ENCODE assay signal across 25 cellular contexts in the genomic region with DNA sequence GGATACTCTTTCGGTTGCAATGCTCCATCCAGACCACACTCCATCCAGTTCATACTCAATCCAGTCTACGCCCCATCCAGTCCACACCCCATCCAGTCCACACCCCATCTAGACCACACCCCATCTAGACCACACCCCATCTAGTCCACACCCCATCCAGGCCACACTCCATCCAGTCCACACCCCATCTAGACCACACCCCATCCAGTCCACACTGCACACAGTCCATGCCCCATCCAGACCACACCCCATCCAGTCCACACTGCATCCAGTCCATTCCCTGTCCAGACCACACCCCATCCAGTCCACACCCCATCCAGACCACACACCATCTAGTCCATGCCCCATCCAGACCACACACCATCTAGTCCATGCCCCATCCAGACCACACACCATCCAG.
A peak's percentile ranks its signal among the peaks of the same experiment; 100 is the strongest.
DNase-seq lines count a peak whose midpoint lies in the region; ATAC-seq and TF ChIP-seq lines count a peak whose summit lies in the region.
"Had no signal": no experiment of that assay in that cellular context is flagged by ENCODE, and none has a peak within 500 bp of the region (broad histone marks: within the 10 kb centered on the region; RNA-seq: fewer than 3 reads in every experiment).

No MANE protein-coding gene starts in this region.

- H3K9me3 Mint-ChIP-seq in activated CD4-positive, alpha-beta memory T cell treated with anti-CD3 and anti-CD28 coated beads, Interleukin-2, amount 10 ng/mL, durations not matched to agents 7 days and 5 days, result peaks cover 5% of the 10 kb centered on the region
- no peaks in the 10 kb centered on the region for H3K9me3 Mint-ChIP-seq in activated CD4-positive, alpha-beta memory T cell treated with anti-CD3 and anti-CD28 coated beads for 36 hours
- H3K9me3 Mint-ChIP-seq in WTC11, result peaks cover 65% of the 10 kb centered on the region
- peaks cover 10% of the 10 kb centered on the region in 2 donors for H3K9me3 Mint-ChIP-seq in stimulated activated naive B cell treated with anti-CD40 and anti-IgM and Interleukin-4, amounts not matched to agents 10 μg/mL and 1 μg/mL and 100 μg/mL, for 72 hours
- H3K9me3 Mint-ChIP-seq: natural killer cell treated with Interleukin-12 subunit alpha and Interleukin-12 subunit beta and Interleukin-15 and Interleukin-18, amount 100 ng/mL, for 72 hours had no signal

- no peaks in the 10 kb centered on the region for H3K27me3 Mint-ChIP-seq in activated CD4-positive, alpha-beta memory T cell treated with anti-CD3 and anti-CD28 coated beads, Interleukin-2, amount 10 ng/mL, durations not matched to agents 7 days and 5 days
- peaks cover 31% of the 10 kb centered on the region for H3K27me3 Mint-ChIP-seq in activated CD4-positive, alpha-beta memory T cell treated with anti-CD3 and anti-CD28 coated beads for 36 hours
- H3K27me3 Mint-ChIP-seq in WTC11 (ENCODE audit: low read depth), result no peaks in the 10 kb centered on the region
- H3K27me3 Mint-ChIP-seq in stimulated activated naive B cell treated with anti-CD40 and anti-IgM and Interleukin-4, amounts not matched to agents 10 μg/mL and 1 μg/mL and 100 μg/mL, for 72 hours, result peaks cover 31 to 42% of the 10 kb centered on the region in 2 donors

- ATAC-seq in WTC11, result no peak
- ATAC-seq in stimulated activated naive B cell treated with anti-CD40 and anti-IgM and Interleukin-4, amounts not matched to agents 10 μg/mL and 1 μg/mL and 100 μg/mL, for 72 hours (replicated peaks), result no peak
- ATAC-seq in HG03025 (IDR thresholded peaks at IDR 0.05; ENCODE audit: low FRiP score, unreplicated experiment), result no peak
- ATAC-seq: activated T-helper 17 cell treated with anti-CD3 and anti-CD28 coated beads, Interleukin-2, amount 50 U/mL, for 72 hours had no signal

- H3K4me3 Mint-ChIP-seq in activated CD4-positive, alpha-beta memory T cell treated with anti-CD3 and anti-CD28 coated beads, Interleukin-2, amount 10 ng/mL, durations not matched to agents 7 days and 5 days, result no peak overlapping the region
- no peak overlapping the region for H3K4me3 Mint-ChIP-seq in activated CD4-positive, alpha-beta memory T cell treated with anti-CD3 and anti-CD28 coated beads for 36 hours
- no peak overlapping the region for H3K4me3 Mint-ChIP-seq in WTC11
- no peak overlapping the region for H3K4me3 Mint-ChIP-seq in stimulated activated naive B cell treated with anti-CD40 and anti-IgM and Interleukin-4, amounts not matched to agents 10 μg/mL and 1 μg/mL and 100 μg/mL, for 72 hours
- H3K4me3 Mint-ChIP-seq: activated CD4-positive, alpha-beta T cell treated with anti-CD3 and anti-CD28 coated beads, Interleukin-2, amount 10 ng/mL, durations not matched to agents 24 days and 14 days; activated naive CD8-positive, alpha-beta T cell; activated T-helper 17 cell treated with anti-CD3 and anti-CD28 coated beads, Interleukin-2, amount 50 U/mL, for 72 hours; CD14-positive monocyte; central memory CD8-positive, alpha-beta T cell; natural killer cell treated with Interleukin-12 subunit alpha and Interleukin-12 subunit beta and Interleukin-15 and Interleukin-18, amount 100 ng/mL, for 72 hours had no signal

- no peak for TF ChIP-seq CTCF in WTC11 (IDR thresholded peaks at IDR 0.05)

- H3K9me3 ChIP-seq in iPS-18c (ENCODE audit: control insufficient read depth, insufficient read depth, low read length) (peaks cover 3% of the 10 kb centered on the region), MG63 (no peaks in the 10 kb centered on the region)
- H3K9me3 ChIP-seq: ascending aorta, lower lobe of right lung, pancreas, vagina had no signal

- DNase-seq in activated CD4-positive, alpha-beta memory T cell treated with anti-CD3 and anti-CD28 coated beads, Interleukin-2, amount 10 ng/mL, durations not matched to agents 7 days and 5 days, result peak; percentile 5
- no peak for DNase-seq in activated CD4-positive, alpha-beta memory T cell treated with anti-CD3 and anti-CD28 coated beads for 36 hours
- peak; percentile 1 for DNase-seq in WTC11 (ENCODE audit: low spot score)
- no peak for DNase-seq in stimulated activated naive B cell treated with anti-CD40 and anti-IgM and Interleukin-4, amounts not matched to agents 10 μg/mL and 1 μg/mL and 100 μg/mL, for 72 hours
- no peak for DNase-seq in MG63
- no peak for DNase-seq in NCI-H82 treated with DMSO at 0.1 percent for 48 hours (lab: John Stamatoyannopoulos, UW; ENCODE audit: unreplicated experiment)
- DNase-seq: activated CD4-positive, alpha-beta T cell treated with anti-CD3 and anti-CD28 coated beads, Interleukin-2, amount 10 ng/mL, durations not matched to agents 24 days and 14 days; DMS79 treated with DMSO at 0.1 percent for 48 hours; lower lobe of right lung; NCI-H1092 treated with DMSO at 0.1 percent for 48 hours; NCI-H187 treated with DMSO at 0.1 percent for 48 hours; NCI-H526 treated with DMSO at 0.1 percent for 48 hours; SHP77 treated with DMSO at 0.1 percent for 48 hours; substantia nigra had no signal

- H3K27ac Mint-ChIP-seq in activated CD4-positive, alpha-beta memory T cell treated with anti-CD3 and anti-CD28 coated beads, Interleukin-2, amount 10 ng/mL, durations not matched to agents 7 days and 5 days, result no peak overlapping the region
- H3K27ac Mint-ChIP-seq in activated CD4-positive, alpha-beta memory T cell treated with anti-CD3 and anti-CD28 coated beads for 36 hours, result no peak overlapping the region
- no peak overlapping the region for H3K27ac Mint-ChIP-seq in WTC11
- H3K27ac Mint-ChIP-seq in stimulated activated naive B cell treated with anti-CD40 and anti-IgM and Interleukin-4, amounts not matched to agents 10 μg/mL and 1 μg/mL and 100 μg/mL, for 72 hours, result peak overlapping the region; percentile 7
- H3K27ac Mint-ChIP-seq: activated CD4-positive, alpha-beta T cell treated with anti-CD3 and anti-CD28 coated beads, Interleukin-2, amount 10 ng/mL, durations not matched to agents 24 days and 14 days; activated naive CD8-positive, alpha-beta T cell; activated T-helper 17 cell treated with anti-CD3 and anti-CD28 coated beads, Interleukin-2, amount 50 U/mL, for 72 hours; natural killer cell treated with Interleukin-12 subunit alpha and Interleukin-12 subunit beta and Interleukin-15 and Interleukin-18, amount 100 ng/mL, for 72 hours had no signal

- POLR2A ChIA-PET in activated CD4-positive, alpha-beta memory T cell treated with anti-CD3 and anti-CD28 coated beads, Interleukin-2, amount 10 ng/mL, durations not matched to agents 7 days and 5 days (lab: Charles Lee), result no interaction called here
- POLR2A ChIA-PET in activated CD4-positive, alpha-beta memory T cell treated with anti-CD3 and anti-CD28 coated beads for 36 hours (lab: Charles Lee), result no interaction called here
- POLR2A ChIA-PET in WTC11 (lab: Charles Lee), result no interaction called here

- intact Hi-C loops in activated CD4-positive, alpha-beta memory T cell treated with anti-CD3 and anti-CD28 coated beads for 36 hours (cut with micrococcal nuclease), result no loop called here

- no peaks in the 10 kb centered on the region for H3K36me3 Mint-ChIP-seq in activated CD4-positive, alpha-beta memory T cell treated with anti-CD3 and anti-CD28 coated beads, Interleukin-2, amount 10 ng/mL, durations not matched to agents 7 days and 5 days (ENCODE audit: low read depth)
- H3K36me3 Mint-ChIP-seq in activated CD4-positive, alpha-beta memory T cell treated with anti-CD3 and anti-CD28 coated beads for 36 hours, result no peaks in the 10 kb centered on the region
- H3K36me3 Mint-ChIP-seq in WTC11, result peaks cover 63% of the 10 kb centered on the region
- H3K36me3 Mint-ChIP-seq in stimulated activated naive B cell treated with anti-CD40 and anti-IgM and Interleukin-4, amounts not matched to agents 10 μg/mL and 1 μg/mL and 100 μg/mL, for 72 hours, result no peaks in the 10 kb centered on the region
- H3K36me3 Mint-ChIP-seq: activated naive CD8-positive, alpha-beta T cell; CD14-positive monocyte; natural killer cell treated with Interleukin-12 subunit alpha and Interleukin-12 subunit beta and Interleukin-15 and Interleukin-18, amount 100 ng/mL, for 72 hours had no signal

- CTCF ChIA-PET in activated CD4-positive, alpha-beta memory T cell treated with anti-CD3 and anti-CD28 coated beads, Interleukin-2, amount 10 ng/mL, durations not matched to agents 7 days and 5 days (lab: Charles Lee), result no interaction called here
- CTCF ChIA-PET in activated CD4-positive, alpha-beta memory T cell treated with anti-CD3 and anti-CD28 coated beads for 36 hours (lab: Charles Lee), result no interaction called here
- CTCF ChIA-PET in WTC11 (lab: Charles Lee), result no interaction called here

- H3K27me3 ChIP-seq in MG63, result no peaks in the 10 kb centered on the region
- H3K27me3 ChIP-seq: ascending aorta, pancreas, vagina had no signal

- H3K4me1 Mint-ChIP-seq in activated CD4-positive, alpha-beta memory T cell treated with anti-CD3 and anti-CD28 coated beads, Interleukin-2, amount 10 ng/mL, durations not matched to agents 7 days and 5 days, result no peaks in the 10 kb centered on the region
- no peaks in the 10 kb centered on the region for H3K4me1 Mint-ChIP-seq in activated CD4-positive, alpha-beta memory T cell treated with anti-CD3 and anti-CD28 coated beads for 36 hours (ENCODE audit: low read depth)
- peaks cover 8% of the 10 kb centered on the region for H3K4me1 Mint-ChIP-seq in WTC11
- H3K4me1 Mint-ChIP-seq in stimulated activated naive B cell treated with anti-CD40 and anti-IgM and Interleukin-4, amounts not matched to agents 10 μg/mL and 1 μg/mL and 100 μg/mL, for 72 hours, result no peaks in the 10 kb centered on the region
- H3K4me1 Mint-ChIP-seq: activated CD4-positive, alpha-beta T cell treated with anti-CD3 and anti-CD28 coated beads, Interleukin-2, amount 10 ng/mL, durations not matched to agents 24 days and 14 days; activated T-helper 17 cell treated with anti-CD3 and anti-CD28 coated beads, Interleukin-2, amount 50 U/mL, for 72 hours; CD14-positive monocyte; central memory CD8-positive, alpha-beta T cell had no signal

- no peaks in the 10 kb centered on the region for H3K36me3 ChIP-seq in MG63
- H3K36me3 ChIP-seq: ascending aorta, lower lobe of right lung, pancreas, vagina had no signal

- 0 out of 2 replicates have a peak overlapping the region, but pooled peaks have one; percentile 3 for H3K4me3 ChIP-seq in iPS-18c (ENCODE audit: insufficient read depth, low read depth, low read length)
- H3K4me3 ChIP-seq in MG63, result no peak overlapping the region
- H3K4me3 ChIP-seq: ascending aorta, dorsolateral prefrontal cortex, lower lobe of right lung, pancreas, vagina had no signal

TF ChIP-seq in WTC11, 78 proteins besides CTCF, POLR2A, EP300 and RAD21:
- TF ChIP-seq E2F4 (CRISPR knock-in tag; IDR thresholded peaks at IDR 0.05; ENCODE audit: borderline replicate concordance, low read depth), result no peak

Comparison
In these comparisons a context has a peak if more than half of its experiments do, and no peak if none do; other contexts are left out.
1. DNase-seq: peak in activated CD4-positive, alpha-beta memory T cell treated with anti-CD3 and anti-CD28 coated beads, Interleukin-2, amount 10 ng/mL, durations not matched to agents 7 days and 5 days (single experiment) and WTC11 (single experiment); none in activated CD4-positive, alpha-beta memory T cell treated with anti-CD3 and anti-CD28 coated beads for 36 hours (single experiment), stimulated activated naive B cell treated with anti-CD40 and anti-IgM and Interleukin-4, amounts not matched to agents 10 μg/mL and 1 μg/mL and 100 μg/mL, for 72 hours (single experiment), MG63 (single experiment) and NCI-H82 treated with DMSO at 0.1 percent for 48 hours (single experiment).